In genomic region chr20:49691818-49692568, GRCh38 we compare ENCODE assay signal across 13 cellular contexts. TPM values are rescaled to one million over a fixed set of nuclear protein-coding genes. Genes with fewer than 3 reads are reported as not detected.
DNase-seq lines count a peak whose midpoint lies in the region; ATAC-seq and TF ChIP-seq lines count a peak whose summit lies in the region.
"Had no signal": no experiment of that assay in that cellular context is flagged by ENCODE, and none has a peak within 500 bp of the region (broad histone marks: within the 10 kb centered on the region; RNA-seq: fewer than 3 reads in every experiment).

No MANE protein-coding gene starts in this region.

- CTCF ChIA-PET in PC-9 (lab: Charles Lee) = interaction anchor here (0.5 to 1.0 kb wide), 2 partner anchors 10 to 83 kb away, joined by 3 read pairs; no protein-coding TSS in a partner anchor

- H3K9me3 ChIP-seq in PC-9 (ENCODE audit: insufficient read depth, low read depth) (no peaks in the 10 kb centered on the region), hepatocyte (ENCODE audit: low read depth) (no peaks in the 10 kb centered on the region), psoas muscle (no peaks in the 10 kb centered on the region)
- H3K9me3 ChIP-seq: gastroesophageal sphincter had no signal

- intact Hi-C loops in PC-9 (cut with micrococcal nuclease; ENCODE audit: unreplicated experiment) = no loop called here
- intact Hi-C loops in psoas muscle (cut with DNase I) = no loop called here

- no TSS peak for BruUV-seq in PC-9 (replicated peaks; lab: Mats Ljungman, UMichigan)

- TF ChIP-seq POLR2A in erythroblast (IDR thresholded peaks at IDR 0.05; ENCODE audit: low read length) = no peak

- DNase-seq in NCI-H1417 (lab: John Stamatoyannopoulos, UW) (peak in 2 of 3 experiments; percentile 15 to 36), NCI-H1417 treated with DMSO at 0.1 percent for 48 hours (lab: John Stamatoyannopoulos, UW) (no peak), PC-9 (no peak), hepatocyte (ENCODE audit: low spot score) (no peak), psoas muscle (no peak), erythroblast (lab: John Stamatoyannopoulos, UW) (no peak), SKM-1 (lab: John Stamatoyannopoulos, UW; ENCODE audit: unreplicated experiment) (no peak)
- no peak for DNase-seq in stimulated activated CD4-positive, alpha-beta T cell treated with anti-CD3 and anti-CD28 coated beads, Interleukin-4, amount 100 ng/mL, for 4 hours
- DNase-seq: CD4-positive, alpha-beta T cell; KG1; mesendoderm; stimulated activated CD4-positive, alpha-beta T cell treated with anti-CD3 and anti-CD28 coated beads, Interleukin-15, amount 100 ng/mL, for 24 hours had no signal

- WGBS in hepatocyte (ENCODE audit: low lambda C conversion rate, missing lambda C conversion rate) = 96% methylated on average over 5 of the region's 5 CpGs
- WGBS in psoas muscle, 3 donors = 80 to 87% (median 86%) methylated on average over 5 of the region's 5 CpGs

- TF ChIP-seq CTCF in PC-9 (conservative IDR thresholded peaks at IDR 0.05) (no peak), hepatocyte (IDR thresholded peaks at IDR 0.05; ENCODE audit: poor library complexity) (no peak), psoas muscle (IDR thresholded peaks at IDR 0.05) (no peak)

- H3K4me2 ChIP-seq in PC-9 = peak overlapping the region; percentile 73
- H3K4me2 ChIP-seq in hepatocyte = peak overlapping the region; percentile 37

- no peak for ATAC-seq in psoas muscle
- ATAC-seq: gastroesophageal sphincter had no signal

- H2AFZ ChIP-seq in PC-9 (no peak overlapping the region), hepatocyte (no peak overlapping the region)

- H3K4me1 ChIP-seq in PC-9 (replicated peaks; ENCODE audit: insufficient read depth) (peaks cover 100% of the 10 kb centered on the region), hepatocyte (ENCODE audit: insufficient read depth) (peaks cover 19% of the 10 kb centered on the region), psoas muscle (peaks cover 97% of the 10 kb centered on the region)

- H3K79me2 ChIP-seq in PC-9 (ENCODE audit: low read depth) (peaks cover 100% of the 10 kb centered on the region), hepatocyte (peaks cover 97% of the 10 kb centered on the region)

- no peaks in the 10 kb centered on the region for H3K9me2 ChIP-seq in PC-9 (ENCODE audit: insufficient read depth)
- H3K9me2 ChIP-seq in hepatocyte (replicated peaks; ENCODE audit: insufficient read depth) = no peaks in the 10 kb centered on the region

- H3K36me3 ChIP-seq in PC-9 (ENCODE audit: low read depth) (peaks cover 50% of the 10 kb centered on the region), hepatocyte (replicated peaks; ENCODE audit: insufficient read depth, low read depth) (no peaks in the 10 kb centered on the region), psoas muscle (ENCODE audit: insufficient read depth in 1 of 2, low read depth in 1 of 2) (no peaks in the 10 kb centered on the region)
- H3K36me3 ChIP-seq: gastroesophageal sphincter had no signal

- POLR2A ChIA-PET in PC-9 (lab: Charles Lee; ENCODE audit: unreplicated experiment) = no interaction called here

- H4K20me1 ChIP-seq in PC-9 (ENCODE audit: insufficient read depth) = peaks cover 21% of the 10 kb centered on the region; the same call in 1 of the 2 replicates
- peaks cover 19% of the 10 kb centered on the region for H4K20me1 ChIP-seq in hepatocyte (ENCODE audit: insufficient read depth, poor library complexity, severe bottlenecking)

- H3F3A ChIP-seq in PC-9 (ENCODE audit: insufficient read depth, low read depth) = peaks cover 91% of the 10 kb centered on the region

- H3K27ac ChIP-seq in PC-9 (peak overlapping the region; percentile 99), hepatocyte (peak overlapping the region; percentile 92), psoas muscle (peak overlapping the region; percentile 56)
- H3K27ac ChIP-seq: gastroesophageal sphincter had no signal

- no peaks in the 10 kb centered on the region for H3K27me3 ChIP-seq in PC-9 (ENCODE audit: insufficient read depth, low read depth)
- H3K27me3 ChIP-seq in hepatocyte = no peaks in the 10 kb centered on the region
- no peaks in the 10 kb centered on the region for H3K27me3 ChIP-seq in psoas muscle (ENCODE audit: insufficient read depth in 3 of 3, low read length in 2 of 3)
- H3K27me3 ChIP-seq: gastroesophageal sphincter had no signal

- H3K4me3 ChIP-seq in PC-9 (no peak overlapping the region), hepatocyte (no peak overlapping the region), psoas muscle (no peak overlapping the region)
- H3K4me3 ChIP-seq: gastroesophageal sphincter had no signal

RNA-seq across cellular contexts. Expression of gene B4GALT5, which starts 21.7 kb away (rescaled TPM):
- total RNA-seq in PC-9 (2021) (61.7 and 63.1 TPM in 2 replicates), hepatocyte (41.8 and 42.5 TPM in 2 replicates), psoas muscle (100 to 1,000 TPM in 2 of 4 donors, 10 to 100 TPM in 2; 49.3 to 284 (median 92.5) TPM)
- polyA plus RNA-seq in hepatocyte (12.0 and 12.9 TPM in 2 replicates), psoas muscle (10 to 100 TPM; 32.0 to 75.3 (median 72.3) TPM)

Comparison
In these comparisons a context has a peak if more than half of its experiments do, and no peak if none do; other contexts are left out.
1. DNase-seq: peak in NCI-H1417 (2 of 3); none in NCI-H1417 treated with DMSO at 0.1 percent for 48 hours (single experiment), PC-9 (0 of 2), hepatocyte (single experiment), psoas muscle (0 of 2), erythroblast (0 of 2), SKM-1 (single experiment) and stimulated activated CD4-positive, alpha-beta T cell treated with anti-CD3 and anti-CD28 coated beads, Interleukin-4, amount 100 ng/mL, for 4 hours (0 of 2).
2. Peak in every context shown above with its lines, with median percentiles within 50 percentile points of each other: H3K27ac ChIP-seq.